Comparison of ENCODE assay signal across 14 cellular contexts in the genomic region with DNA sequence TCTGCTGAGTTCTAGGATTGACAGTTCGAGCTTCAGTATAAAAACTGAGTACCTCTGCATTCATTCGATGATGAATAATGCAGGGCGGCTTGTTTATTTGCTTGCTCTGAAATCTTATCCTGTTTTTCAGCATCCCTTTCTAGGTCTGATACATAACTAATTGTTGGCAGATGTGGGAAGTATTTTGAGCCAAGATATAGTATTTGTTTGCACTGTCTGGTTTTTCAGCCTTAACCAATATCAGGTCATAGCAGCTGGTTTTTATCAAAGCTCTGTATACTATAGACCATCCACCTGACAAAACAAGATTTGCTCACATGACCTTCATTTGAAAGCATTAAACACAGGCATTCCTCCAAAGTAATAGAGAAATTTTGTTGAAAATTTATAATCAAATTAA.
"Had no signal": no experiment of that assay in that cellular context is flagged by ENCODE, and none has a peak within 500 bp of the region (broad histone marks: within the 10 kb centered on the region; RNA-seq: fewer than 3 reads in every experiment).

No MANE protein-coding gene starts in this region.

- ATAC-seq: left ventricle myocardium superior; naive thymus-derived CD8-positive, alpha-beta T cell; upper lobe of right lung had no signal

- H3K27ac ChIP-seq: adrenal gland, parathyroid adenoma, sigmoid colon, thoracic aorta, upper lobe of right lung had no signal

- H3K79me2 ChIP-seq: parathyroid adenoma had no signal

- H2AFZ ChIP-seq: parathyroid adenoma had no signal

- H3K9ac ChIP-seq: parathyroid adenoma had no signal

- H3K4me1 ChIP-seq: adrenal gland, parathyroid adenoma, sigmoid colon, upper lobe of right lung had no signal

- DNase-seq: activated naive CD4-positive, alpha-beta T cell treated with anti-CD3 and anti-CD28 coated beads, Interleukin-2, amount 50 U/mL, for 16 hours; activated T-cell treated with anti-CD3 and anti-CD28 coated beads, Interleukin-2, amount 50 U/mL, for 1 hour; adrenal gland; caudate nucleus; cortex of kidney; effector CD8-positive, alpha-beta T cell; hippocampal formation; left ventricle myocardium superior; naive thymus-derived CD8-positive, alpha-beta T cell; sigmoid colon; stimulated activated CD4-positive, alpha-beta T cell treated with anti-CD3 and anti-CD28 coated beads, Interleukin-1b, Interleukin-23, amount 100 ng/mL, for 48 hours; upper lobe of right lung had no signal

- H3K4me3 ChIP-seq: adrenal gland, sigmoid colon, thoracic aorta, upper lobe of right lung had no signal

- H3K36me3 ChIP-seq: adrenal gland, sigmoid colon, thoracic aorta, upper lobe of right lung had no signal

- H3K9me3 ChIP-seq: adrenal gland, sigmoid colon, thoracic aorta, upper lobe of right lung had no signal

- H3K27me3 ChIP-seq: adrenal gland, sigmoid colon, upper lobe of right lung had no signal
